Comparison of ENCODE assay signal across 32 cellular contexts in genomic region chr6:95601133-95601532, GRCh38. TPM values are rescaled to one million over a fixed set of nuclear protein-coding genes. Genes with fewer than 3 reads are reported as not detected.
DNase-seq lines count a peak whose midpoint lies in the region; ATAC-seq, FAIRE-seq and TF ChIP-seq lines count a peak whose summit lies in the region.
"Had no signal": no experiment of that assay in that cellular context is flagged by ENCODE, and none has a peak within 500 bp of the region (broad histone marks: within the 10 kb centered on the region; RNA-seq: fewer than 3 reads in every experiment).

No MANE protein-coding gene starts in this region.

- H2AK5ac ChIP-seq in IMR-90 (ENCODE audit: low read depth, low read length), result no peak overlapping the region

- CTCF ChIA-PET in AG04450 (lab: Charles Lee) (no interaction called here), IMR-90 (lab: Yijun Ruan, JAX) (no interaction called here)

- H2AK9ac ChIP-seq in IMR-90 (replicated peaks; ENCODE audit: low read depth, low read length, poor library complexity), result no peak overlapping the region

- H3K14ac ChIP-seq in IMR-90 (replicated peaks; ENCODE audit: low read depth, low read length), result 0 out of 2 replicates have a peak overlapping the region, but pooled peaks have one; percentile 30

- TF ChIP-seq POLR2A in IMR-90 (IDR thresholded peaks at IDR 0.05; ENCODE audit: low read depth, low read length) (no peak), GM18505 (IDR thresholded peaks at IDR 0.05; ENCODE audit: borderline replicate concordance, extremely low read depth, insufficient read depth, insufficient read length) (no peak)

- peak overlapping the region; percentile 34; the same call in 1 of the 2 replicates for H4K91ac ChIP-seq in IMR-90 (ENCODE audit: insufficient read depth, low read depth, low read length)

- H3K27ac ChIP-seq in AG04450 (ENCODE audit: low read depth, low read length), result no peak overlapping the region
- peak overlapping the region; percentile 36; the same call in 1 of the 2 replicates for H3K27ac ChIP-seq in IMR-90 (ENCODE audit: insufficient read depth, low read length)
- H3K27ac ChIP-seq: esophagus muscularis mucosa, pancreas, right lobe of liver, thoracic aorta, uterus had no signal

- POLR2A ChIA-PET in AG04450 (lab: Yijun Ruan, JAX) (no interaction called here), IMR-90 (lab: Charles Lee; ENCODE audit: unreplicated experiment) (no interaction called here)

- H3K9me1 ChIP-seq in IMR-90 (ENCODE audit: insufficient read depth, low read length), result no peaks in the 10 kb centered on the region

- WGBS in IMR-90 (ENCODE audit: extremely low coverage in 2 of 2, insufficient read length in 1 of 2), 2 experiments, result no CpG with 5 or more reads among the region's 3 CpGs

- 0 out of 2 replicates have a peak overlapping the region, but pooled peaks have one; percentile 13 for H3K18ac ChIP-seq in IMR-90 (ENCODE audit: low read depth, low read length)

- H3K4ac ChIP-seq in IMR-90 (ENCODE audit: low read depth, low read length), result peak overlapping the region; percentile 78

- H4K20me1 ChIP-seq in IMR-90 (ENCODE audit: insufficient read depth, low read length), result no peaks in the 10 kb centered on the region

- H3K23ac ChIP-seq in IMR-90 (ENCODE audit: low read depth, low read length), result 0 out of 2 replicates have a peak overlapping the region, but pooled peaks have one; percentile 46

- no TSS peak for BruUV-seq in IMR-90 (replicated peaks; lab: Mats Ljungman, UMichigan)

- ATAC-seq in IMR-90 (ENCODE audit: low read depth), result peak; percentile 90
- ATAC-seq in GM18505 (IDR thresholded peaks at IDR 0.05; ENCODE audit: unreplicated experiment), result no peak
- ATAC-seq: activated CD8-positive, alpha-beta memory T cell treated with anti-CD3 and anti-CD28 coated beads, Interleukin-2, amount 10 ng/mL, durations not matched to agents 7 days and 5 days; activated naive CD8-positive, alpha-beta T cell treated with anti-CD3 and anti-CD28 coated beads, Interleukin-2, amount 50 U/mL, for 24 hours; CD8-positive, alpha-beta T cell; GM12878; pancreas; right lobe of liver; stimulated activated naive CD8-positive, alpha-beta T cell treated with anti-CD3 and anti-CD28 coated beads, Interleukin-15, amount 100 ng/mL, for 72 hours had no signal

- H3K79me1 ChIP-seq in IMR-90 (ENCODE audit: low read depth in 1 of 2, low read length in 2 of 2), result no peaks in the 10 kb centered on the region

- H2BK120ac ChIP-seq in IMR-90 (ENCODE audit: low read depth, low read length), result peak overlapping the region; percentile 80

- no peak for TF ChIP-seq RAD21 in IMR-90 (IDR thresholded peaks at IDR 0.05; ENCODE audit: low read length)

- no peak overlapping the region for H2AFZ ChIP-seq in IMR-90 (replicated peaks; ENCODE audit: low read length, poor library complexity)

- H4K5ac ChIP-seq in IMR-90 (ENCODE audit: low read depth, low read length), result no peak overlapping the region

- H2BK20ac ChIP-seq in IMR-90 (ENCODE audit: low read depth, low read length), result no peak overlapping the region; the same call in 1 of the 2 replicates

- H3K4me3 ChIP-seq in AG04450 (ENCODE audit: low read depth, low read length) (no peak overlapping the region; the same call in 1 of the 2 replicates), IMR-90 (ENCODE audit: insufficient read depth, low read depth, low read length) (no peak overlapping the region), bronchial epithelial cell (ENCODE audit: low read depth, low read length) (no peak overlapping the region)
- H3K4me3 ChIP-seq: esophagus muscularis mucosa, GM12878, pancreas, right lobe of liver, thoracic aorta, uterus had no signal

- peak overlapping the region; percentile 51; the same call in 1 of the 2 replicates for H3K56ac ChIP-seq in IMR-90 (ENCODE audit: extremely low read depth, insufficient read depth, low read length)

- H3K4me2 ChIP-seq in IMR-90 (ENCODE audit: low read depth, low read length), result peak overlapping the region; percentile 65

- intact Hi-C loops in IMR-90 (cut with micrococcal nuclease), result loop anchor here (2.0 kb wide), 1 partner anchor 24 kb away; the partner anchor contains the start of gene MANEA

- no peaks in the 10 kb centered on the region for H3K9me3 ChIP-seq in AG04450 (ENCODE audit: control insufficient read depth, insufficient read depth, low read length)
- H3K9me3 ChIP-seq in IMR-90 (ENCODE audit: control insufficient read depth, insufficient read depth, low read length), result no peaks in the 10 kb centered on the region
- H3K9me3 ChIP-seq: BE2C, esophagus muscularis mucosa, pancreas, right lobe of liver, thoracic aorta, uterus had no signal

- dilution Hi-C loops in IMR-90 (cut with HindIII; ENCODE audit: low sequenced_read_pairs, unreplicated experiment), result no loop called here

- peak; percentile 21 for DNase-seq in AG04450 (ENCODE audit: low read depth, low spot score)
- peak; percentile 81 for DNase-seq in IMR-90
- DNase-seq in bronchial epithelial cell (ENCODE audit: low read depth), result peak; percentile 4
- peak; percentile 81 for DNase-seq in iris pigment epithelial cell (ENCODE audit: low read depth)
- DNase-seq in NCI-H1417 (lab: John Stamatoyannopoulos, UW), result no peak
- DNase-seq in NCI-H2196 treated with DMSO at 0.1 percent for 48 hours (lab: John Stamatoyannopoulos, UW; ENCODE audit: unreplicated experiment), result no peak
- DNase-seq in iPS-NIHi7 (ENCODE audit: extremely low spot score), result no peak
- DNase-seq: activated CD4-positive, alpha-beta T cell treated with anti-CD3 and anti-CD28 coated beads, Interleukin-2, amount 50 U/mL, for 4 hours; activated CD4-positive, CD25-positive, alpha-beta regulatory T cell; activated CD8-positive, alpha-beta memory T cell treated with anti-CD3 and anti-CD28 coated beads, Interleukin-2, amount 10 ng/mL, durations not matched to agents 7 days and 5 days; activated naive CD4-positive, alpha-beta T cell; activated naive CD8-positive, alpha-beta T cell treated with anti-CD3 and anti-CD28 coated beads, Interleukin-2, amount 50 U/mL, for 24 hours; activated T-cell treated with anti-CD3 and anti-CD28 coated beads, Interleukin-2, amount 50 U/mL, for 48 hours; BE2C; CD8-positive, alpha-beta T cell; DMS 273 treated with DMSO at 0.1 percent for 48 hours; H9; hippocampal formation; NCI-H146; NCI-H446; NCI-H748 treated with DMSO at 0.1 percent for 48 hours; pancreas; right lobe of liver; SIG-M5; stimulated activated CD8-positive, alpha-beta memory T cell treated with anti-CD3 and anti-CD28 coated beads, Interleukin-4, amount 100 ng/mL, for 48 hours; stimulated activated naive CD8-positive, alpha-beta T cell treated with anti-CD3 and anti-CD28 coated beads, Interleukin-15, amount 100 ng/mL, for 72 hours; T-helper 9 cell; uterus had no signal

- H3K4me1 ChIP-seq in IMR-90 (ENCODE audit: control insufficient read depth, insufficient read depth, low read length), result no peaks in the 10 kb centered on the region
- H3K4me1 ChIP-seq: pancreas, right lobe of liver had no signal

- no peaks in the 10 kb centered on the region for H3K27me3 ChIP-seq in AG04450 (ENCODE audit: control insufficient read depth, insufficient read depth, low read length)
- no peaks in the 10 kb centered on the region for H3K27me3 ChIP-seq in IMR-90 (ENCODE audit: control insufficient read depth, insufficient read depth, low read length)
- no peaks in the 10 kb centered on the region for H3K27me3 ChIP-seq in bronchial epithelial cell (ENCODE audit: control insufficient read depth, insufficient read depth, low read length)
- H3K27me3 ChIP-seq: BE2C, esophagus muscularis mucosa, pancreas, right lobe of liver, uterus had no signal

- H2BK5ac ChIP-seq in IMR-90 (ENCODE audit: low read depth, low read length, poor library complexity, severe bottlenecking), result peak overlapping the region; percentile 19

- 0 out of 4 replicates have a peak overlapping the region, but pooled peaks of 1 of the 2 experiments have one; percentile 37 for H4K8ac ChIP-seq in IMR-90 (ENCODE audit: low read depth in 2 of 2, low read length in 2 of 2)

- no peak for TF ChIP-seq CTCF in AG04450 (IDR thresholded peaks at IDR 0.05; ENCODE audit: low read depth, low read length)
- TF ChIP-seq CTCF in IMR-90 (conservative IDR thresholded peaks at IDR 0.05; ENCODE audit: low read depth, low read length), result no peak
- TF ChIP-seq CTCF in bronchial epithelial cell (IDR thresholded peaks at IDR 0.05; ENCODE audit: insufficient read depth, low read length, severe bottlenecking), result no peak

- no peak for FAIRE-seq in bronchial epithelial cell (lab: Jason Lieb, UNC)
- FAIRE-seq: GM12878, pancreas had no signal

- H2BK15ac ChIP-seq in IMR-90 (ENCODE audit: low read depth, low read length), result no peak overlapping the region

- H3K9ac ChIP-seq in IMR-90 (ENCODE audit: low read depth, low read length), result no peak overlapping the region

- no peaks in the 10 kb centered on the region for H3K36me3 ChIP-seq in IMR-90 (ENCODE audit: control insufficient read depth, insufficient read depth, low read length)
- H3K36me3 ChIP-seq in bronchial epithelial cell (ENCODE audit: control insufficient read depth, insufficient read depth, low read length), result no peaks in the 10 kb centered on the region
- H3K36me3 ChIP-seq: BE2C, pancreas, thoracic aorta, uterus had no signal

- in situ Hi-C loops in IMR-90 (cut with MboI; ENCODE audit: low sequenced_read_pairs), result no loop called here

TF ChIP-seq in IMR-90, 13 proteins besides CTCF, POLR2A, EP300 and RAD21:
- TF ChIP-seq SMC3 (IDR thresholded peaks at IDR 0.05; ENCODE audit: low read depth, low read length) (no peak), MAZ (IDR thresholded peaks at IDR 0.05; ENCODE audit: borderline replicate concordance, low read depth, low read length) (no peak), BHLHE40 (IDR thresholded peaks at IDR 0.05; ENCODE audit: low read depth, low read length) (no peak), FOS (IDR thresholded peaks at IDR 0.05; ENCODE audit: low read depth, low read length) (no peak), NFE2L2 (IDR thresholded peaks at IDR 0.05; ENCODE audit: low read depth, low read length) (no peak)
TF ChIP-seq in IMR-90: peak in this region for 0.

RNA-seq across cellular contexts. Expression of gene MANEA, which starts 23.8 kb away (rescaled TPM):
- polyA plus RNA-seq in AG04450 (2011; rRNA removed) (10.5 and 17.3 TPM in 2 replicates), IMR-90 (2012; rRNA removed) (3.1 and 3.9 TPM in 2 replicates)
- polyA minus RNA-seq in AG04450 (2011; rRNA and poly(A)+ RNA removed), result 4.7 and 12.4 TPM in 2 replicates
- total RNA-seq in IMR-90 (2012; rRNA removed) (9.0 and 11.9 TPM in 2 replicates), bronchial epithelial cell (5.3 and 7.6 TPM in 2 replicates)
- polyA plus RNA-seq in IMR-90 (2012; cell fraction: cytosol; rRNA removed), result 0.31 and 0.64 TPM in 2 replicates
- 0.11 and 1.9 TPM in 2 replicates for polyA plus RNA-seq in IMR-90 (2012; cell fraction: nucleus; rRNA removed; ENCODE audit: low replicate concordance)

Comparison
In these comparisons a context has a peak if more than half of its experiments do, and no peak if none do; other contexts are left out.
1. DNase-seq: peak in AG04450 (single experiment), IMR-90 (single experiment), bronchial epithelial cell (single experiment) and iris pigment epithelial cell (single experiment); none in NCI-H1417 (0 of 3), NCI-H2196 treated with DMSO at 0.1 percent for 48 hours (single experiment) and iPS-NIHi7 (single experiment).